Comparison of ENCODE assay signal across 9 cellular contexts in the genomic region with DNA sequence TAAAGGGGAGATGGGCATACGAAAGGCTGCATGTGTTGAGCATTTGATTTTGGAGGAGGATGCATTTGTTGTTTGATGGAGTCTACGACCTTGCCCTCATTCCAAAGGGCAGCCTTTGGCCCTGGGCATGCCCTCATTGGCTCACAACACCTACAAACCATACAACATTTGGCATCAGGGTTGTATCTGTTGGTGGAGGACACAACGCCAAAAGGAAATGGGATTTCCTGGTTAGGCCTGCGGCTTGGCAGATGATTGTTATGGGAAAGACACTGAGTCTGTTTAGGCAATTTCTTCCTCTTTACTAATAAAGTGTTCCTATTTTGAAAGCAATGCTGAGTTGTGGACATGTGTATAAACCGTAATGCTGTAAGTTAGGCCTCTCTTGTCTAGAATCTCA.
DNase-seq lines count a peak whose midpoint lies in the region; ATAC-seq, FAIRE-seq and TF ChIP-seq lines count a peak whose summit lies in the region.
"Had no signal": no experiment of that assay in that cellular context is flagged by ENCODE, and none has a peak within 500 bp of the region (broad histone marks: within the 10 kb centered on the region; RNA-seq: fewer than 3 reads in every experiment).

No MANE protein-coding gene starts in this region.

- H3K9me3 ChIP-seq in colonic mucosa = no peaks in the 10 kb centered on the region
- H3K9me3 ChIP-seq: SK-N-SH had no signal

- H3K4me3 ChIP-seq in colonic mucosa = peak overlapping the region; percentile 20

- H3K27me3 ChIP-seq in colonic mucosa = no peaks in the 10 kb centered on the region

- H3K36me3 ChIP-seq in colonic mucosa = no peaks in the 10 kb centered on the region

- TF ChIP-seq CTCF in colonic mucosa (IDR thresholded peaks at IDR 0.05) = no peak

- DNase-seq in GM12891 (ENCODE audit: insufficient read length, low spot score) (no peak), KBM-7 (peak; percentile 67), colonic mucosa (no peak), pons (ENCODE audit: low spot score) (peak; percentile 63), putamen (ENCODE audit: low spot score) (no peak), NCI-H524 (lab: John Stamatoyannopoulos, UW) (no peak)
- DNase-seq: SK-N-SH had no signal

- H3K4me1 ChIP-seq in colonic mucosa = no peaks in the 10 kb centered on the region

- intact Hi-C loops in colonic mucosa (cut with DNase I) = no loop called here

- no peak overlapping the region for H3K9ac ChIP-seq in colonic mucosa (ENCODE audit: low read depth in 2 of 2, low read length in 2 of 2)
- H3K9ac ChIP-seq: SK-N-SH had no signal

- ATAC-seq in GM21367 (IDR thresholded peaks at IDR 0.05; ENCODE audit: unreplicated experiment) = no peak
- ATAC-seq in HG02970 (IDR thresholded peaks at IDR 0.05; ENCODE audit: low FRiP score, unreplicated experiment) = no peak

- no peak for FAIRE-seq in GM12891 (lab: Jason Lieb, UNC)

- in situ Hi-C loops in KBM-7 (cut with MboI; ENCODE audit: low pct_unique_long_range_greater_than_20kb, low sequenced_read_pairs) = no loop called here

- peak overlapping the region; percentile 19 for H3K27ac ChIP-seq in colonic mucosa

- TF ChIP-seq POLR2A in GM12891 (IDR thresholded peaks at IDR 0.05; ENCODE audit: low read depth, low read length) = no peak

TF ChIP-seq in GM12891, 5 proteins besides CTCF, POLR2A, EP300 and RAD21:
- TF ChIP-seq PAX5 (IDR thresholded peaks at IDR 0.05; ENCODE audit: insufficient read depth, low read length, severe bottlenecking) (no peak), SPI1 (IDR thresholded peaks at IDR 0.05; ENCODE audit: low read depth, low read length) (0 out of 2 replicates have a peak, but pooled peaks have one; percentile 1), POU2F2 (IDR thresholded peaks at IDR 0.05; ENCODE audit: low read depth, low read length) (no peak), TAF1 (IDR thresholded peaks at IDR 0.05; ENCODE audit: low read depth, low read length) (no peak)

Comparison
In these comparisons a context has a peak if more than half of its experiments do, and no peak if none do; other contexts are left out.
1. DNase-seq: peak in KBM-7 (single experiment) and pons (single experiment); none in GM12891 (single experiment), colonic mucosa (single experiment), putamen (single experiment) and NCI-H524 (0 of 2).